27 cellular contexts compared by ENCODE assay signal in genomic region chr1:14616997-14617396, GRCh38.
"Had no signal": no experiment of that assay in that cellular context is flagged by ENCODE, and none has a peak within 500 bp of the region (broad histone marks: within the 10 kb centered on the region; RNA-seq: fewer than 3 reads in every experiment).

No MANE protein-coding gene starts in this region.

- H3K4me3 Mint-ChIP-seq: immature natural killer cell; mesothelial cell of epicardium; naive B cell; natural killer cell; stimulated activated naive B cell treated with anti-CD40 and anti-IgM and Interleukin-4, amounts not matched to agents 10 μg/mL and 1 μg/mL and 100 μg/mL, for 72 hours had no signal

- H3K4me1 ChIP-seq: left lung, lower lobe of right lung, parathyroid adenoma, psoas muscle, stomach, testis, thyroid gland, transverse colon, upper lobe of left lung, vagina had no signal

- H3K4me1 Mint-ChIP-seq: immature natural killer cell; naive B cell; natural killer cell; stimulated activated naive B cell treated with anti-CD40 and anti-IgM and Interleukin-4, amounts not matched to agents 10 μg/mL and 1 μg/mL and 100 μg/mL, for 72 hours had no signal

- H3K79me2 ChIP-seq: parathyroid adenoma had no signal

- H3K9me3 ChIP-seq: left lung, lower lobe of right lung, psoas muscle, testis, thyroid gland, transverse colon, upper lobe of left lung, vagina had no signal

- ATAC-seq: left colon; left lung; lower lobe of right lung; natural killer cell; psoas muscle; right cardiac atrium; sciatic nerve; stimulated activated naive B cell treated with anti-CD40 and anti-IgM and Interleukin-4, amounts not matched to agents 10 μg/mL and 1 μg/mL and 100 μg/mL, for 72 hours; stimulated activated naive CD8-positive, alpha-beta T cell treated with anti-CD3 and anti-CD28 coated beads, Interleukin-15, Interleukin-2, amounts not matched to agents 100 U/mL and 50 U/mL, for 24 hours had no signal

- H3K4me3 ChIP-seq: left lung, lower lobe of right lung, psoas muscle, skin epidermis, stomach, testis, thyroid gland, transverse colon, upper lobe of left lung, vagina had no signal

- H3K9ac ChIP-seq: parathyroid adenoma had no signal

- DNase-seq: hypothalamus; immature natural killer cell; kidney; left colon; left lung; lower lobe of right lung; naive B cell; natural killer cell; nucleus accumbens; psoas muscle; right cardiac atrium; stimulated activated CD4-positive, alpha-beta T cell treated with anti-CD3 and anti-CD28 coated beads, Interleukin-12 subunit alpha, Interleukin-12 subunit beta, amount 100 ng/mL, for 4 hours; stimulated activated CD4-positive, alpha-beta T cell treated with anti-CD3 and anti-CD28 coated beads, Interleukin-15, amount 100 ng/mL, for 24 hours; stimulated activated CD4-positive, alpha-beta T cell treated with anti-CD3 and anti-CD28 coated beads, Interleukin-2, amount 100 ng/mL, for 24 hours; stimulated activated CD4-positive, alpha-beta T cell treated with anti-CD3 and anti-CD28 coated beads, Interleukin-4, amount 100 ng/mL, for 1 hour; stimulated activated naive B cell treated with anti-CD40 and anti-IgM and Interleukin-4, amounts not matched to agents 10 μg/mL and 1 μg/mL and 100 μg/mL, for 72 hours; stimulated activated naive CD8-positive, alpha-beta T cell treated with anti-CD3 and anti-CD28 coated beads, Interleukin-15, Interleukin-2, amounts not matched to agents 100 U/mL and 50 U/mL, for 24 hours; stomach; testis; thyroid gland; transverse colon; upper lobe of left lung had no signal

- H3K36me3 Mint-ChIP-seq: immature natural killer cell, natural killer cell had no signal

- H3K27ac ChIP-seq: left lung, lower lobe of right lung, parathyroid adenoma, psoas muscle, skin epidermis, stomach, testis, thyroid gland, transverse colon, upper lobe of left lung, vagina had no signal

- H3K9me3 Mint-ChIP-seq: immature natural killer cell, natural killer cell had no signal

- H3K27me3 ChIP-seq: left lung, stomach, testis, thyroid gland, transverse colon, upper lobe of left lung, vagina had no signal

- H2AFZ ChIP-seq: parathyroid adenoma had no signal

- H3K27ac Mint-ChIP-seq: immature natural killer cell; mesothelial cell of epicardium; naive B cell; natural killer cell; stimulated activated naive B cell treated with anti-CD40 and anti-IgM and Interleukin-4, amounts not matched to agents 10 μg/mL and 1 μg/mL and 100 μg/mL, for 72 hours had no signal

- H3K36me3 ChIP-seq: left lung, lower lobe of right lung, stomach, thyroid gland, transverse colon, upper lobe of left lung, vagina had no signal
